ENCODE assay signal across 2 cellular contexts in the genomic region with DNA sequence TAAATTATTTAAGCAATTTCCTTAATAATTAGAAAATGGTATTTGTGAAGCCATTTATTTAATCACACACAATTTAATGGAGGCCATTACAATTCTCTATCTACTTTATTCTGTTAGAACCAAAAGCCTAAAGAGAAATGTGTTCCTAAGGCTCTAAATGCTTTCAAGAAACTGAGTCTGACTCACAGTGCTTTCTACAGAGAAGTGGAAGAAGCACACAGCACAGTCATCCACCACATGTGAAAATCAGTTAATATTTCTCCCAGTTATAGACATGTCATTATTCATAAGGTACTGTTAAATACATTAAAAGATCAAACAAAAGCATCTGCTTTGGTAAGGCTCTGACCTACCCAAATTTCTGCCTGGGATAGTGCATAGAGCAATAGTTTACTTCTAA.
TF ChIP-seq lines count a peak whose summit lies in the region.

No MANE protein-coding gene starts in this region.

TF ChIP-seq in A549, 52 proteins besides CTCF, POLR2A, EP300 and RAD21 (continued from another document):
- TF ChIP-seq EHF (CRISPR knock-in tag; IDR thresholded peaks at IDR 0.05) (no peak), HEYL (CRISPR knock-in tag; IDR thresholded peaks at IDR 0.05) (no peak), FOSB (CRISPR knock-in tag; IDR thresholded peaks at IDR 0.05) (no peak)

TF ChIP-seq in IMR-90, 13 proteins besides CTCF, POLR2A, EP300 and RAD21:
- TF ChIP-seq NFE2L2 (IDR thresholded peaks at IDR 0.05; ENCODE audit: low read depth, low read length) (no peak), CHD1 (IDR thresholded peaks at IDR 0.05; ENCODE audit: low read depth, low read length) (no peak), MAZ (IDR thresholded peaks at IDR 0.05; ENCODE audit: borderline replicate concordance, low read depth, low read length) (no peak), MAFK (IDR thresholded peaks at IDR 0.05; ENCODE audit: low read depth, low read length) (no peak), RCOR1 (IDR thresholded peaks at IDR 0.05; ENCODE audit: insufficient replicate concordance, low read length) (no peak), RFX5 (IDR thresholded peaks at IDR 0.05; ENCODE audit: low read depth, low read length) (no peak), MXI1 (IDR thresholded peaks at IDR 0.05; ENCODE audit: borderline replicate concordance, low read depth, low read length) (no peak), CEBPB (IDR thresholded peaks at IDR 0.05; ENCODE audit: low read depth, low read length) (no peak), SMC3 (IDR thresholded peaks at IDR 0.05; ENCODE audit: low read depth, low read length) (no peak), BHLHE40 (IDR thresholded peaks at IDR 0.05; ENCODE audit: low read depth, low read length) (no peak), FOS (IDR thresholded peaks at IDR 0.05; ENCODE audit: low read depth, low read length) (no peak)
- TF ChIP-seq, protein P1, sequence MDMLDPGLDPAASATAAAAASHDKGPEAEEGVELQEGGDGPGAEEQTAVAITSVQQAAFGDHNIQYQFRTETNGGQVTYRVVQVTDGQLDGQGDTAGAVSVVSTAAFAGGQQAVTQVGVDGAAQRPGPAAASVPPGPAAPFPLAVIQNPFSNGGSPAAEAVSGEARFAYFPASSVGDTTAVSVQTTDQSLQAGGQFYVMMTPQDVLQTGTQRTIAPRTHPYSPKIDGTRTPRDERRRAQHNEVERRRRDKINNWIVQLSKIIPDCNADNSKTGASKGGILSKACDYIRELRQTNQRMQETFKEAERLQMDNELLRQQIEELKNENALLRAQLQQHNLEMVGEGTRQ (IDR thresholded peaks at IDR 0.05; ENCODE audit: low read depth, low read length): no peak
- TF ChIP-seq, protein P2, sequence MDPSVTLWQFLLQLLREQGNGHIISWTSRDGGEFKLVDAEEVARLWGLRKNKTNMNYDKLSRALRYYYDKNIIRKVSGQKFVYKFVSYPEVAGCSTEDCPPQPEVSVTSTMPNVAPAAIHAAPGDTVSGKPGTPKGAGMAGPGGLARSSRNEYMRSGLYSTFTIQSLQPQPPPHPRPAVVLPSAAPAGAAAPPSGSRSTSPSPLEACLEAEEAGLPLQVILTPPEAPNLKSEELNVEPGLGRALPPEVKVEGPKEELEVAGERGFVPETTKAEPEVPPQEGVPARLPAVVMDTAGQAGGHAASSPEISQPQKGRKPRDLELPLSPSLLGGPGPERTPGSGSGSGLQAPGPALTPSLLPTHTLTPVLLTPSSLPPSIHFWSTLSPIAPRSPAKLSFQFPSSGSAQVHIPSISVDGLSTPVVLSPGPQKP (IDR thresholded peaks at IDR 0.05; ENCODE audit: borderline replicate concordance, low read depth, low read length): no peak
TF ChIP-seq in IMR-90: peak in this region for 0.
